In genomic region chr1:9760824-9761223, GRCh38 we compare ENCODE assay signal across 1 cellular context.
TF ChIP-seq lines count a peak whose summit lies in the region.

No MANE protein-coding gene starts in this region.

TF ChIP-seq in GM23338, 12 proteins besides CTCF, POLR2A, EP300 and RAD21:
- TF ChIP-seq, protein P1, sequence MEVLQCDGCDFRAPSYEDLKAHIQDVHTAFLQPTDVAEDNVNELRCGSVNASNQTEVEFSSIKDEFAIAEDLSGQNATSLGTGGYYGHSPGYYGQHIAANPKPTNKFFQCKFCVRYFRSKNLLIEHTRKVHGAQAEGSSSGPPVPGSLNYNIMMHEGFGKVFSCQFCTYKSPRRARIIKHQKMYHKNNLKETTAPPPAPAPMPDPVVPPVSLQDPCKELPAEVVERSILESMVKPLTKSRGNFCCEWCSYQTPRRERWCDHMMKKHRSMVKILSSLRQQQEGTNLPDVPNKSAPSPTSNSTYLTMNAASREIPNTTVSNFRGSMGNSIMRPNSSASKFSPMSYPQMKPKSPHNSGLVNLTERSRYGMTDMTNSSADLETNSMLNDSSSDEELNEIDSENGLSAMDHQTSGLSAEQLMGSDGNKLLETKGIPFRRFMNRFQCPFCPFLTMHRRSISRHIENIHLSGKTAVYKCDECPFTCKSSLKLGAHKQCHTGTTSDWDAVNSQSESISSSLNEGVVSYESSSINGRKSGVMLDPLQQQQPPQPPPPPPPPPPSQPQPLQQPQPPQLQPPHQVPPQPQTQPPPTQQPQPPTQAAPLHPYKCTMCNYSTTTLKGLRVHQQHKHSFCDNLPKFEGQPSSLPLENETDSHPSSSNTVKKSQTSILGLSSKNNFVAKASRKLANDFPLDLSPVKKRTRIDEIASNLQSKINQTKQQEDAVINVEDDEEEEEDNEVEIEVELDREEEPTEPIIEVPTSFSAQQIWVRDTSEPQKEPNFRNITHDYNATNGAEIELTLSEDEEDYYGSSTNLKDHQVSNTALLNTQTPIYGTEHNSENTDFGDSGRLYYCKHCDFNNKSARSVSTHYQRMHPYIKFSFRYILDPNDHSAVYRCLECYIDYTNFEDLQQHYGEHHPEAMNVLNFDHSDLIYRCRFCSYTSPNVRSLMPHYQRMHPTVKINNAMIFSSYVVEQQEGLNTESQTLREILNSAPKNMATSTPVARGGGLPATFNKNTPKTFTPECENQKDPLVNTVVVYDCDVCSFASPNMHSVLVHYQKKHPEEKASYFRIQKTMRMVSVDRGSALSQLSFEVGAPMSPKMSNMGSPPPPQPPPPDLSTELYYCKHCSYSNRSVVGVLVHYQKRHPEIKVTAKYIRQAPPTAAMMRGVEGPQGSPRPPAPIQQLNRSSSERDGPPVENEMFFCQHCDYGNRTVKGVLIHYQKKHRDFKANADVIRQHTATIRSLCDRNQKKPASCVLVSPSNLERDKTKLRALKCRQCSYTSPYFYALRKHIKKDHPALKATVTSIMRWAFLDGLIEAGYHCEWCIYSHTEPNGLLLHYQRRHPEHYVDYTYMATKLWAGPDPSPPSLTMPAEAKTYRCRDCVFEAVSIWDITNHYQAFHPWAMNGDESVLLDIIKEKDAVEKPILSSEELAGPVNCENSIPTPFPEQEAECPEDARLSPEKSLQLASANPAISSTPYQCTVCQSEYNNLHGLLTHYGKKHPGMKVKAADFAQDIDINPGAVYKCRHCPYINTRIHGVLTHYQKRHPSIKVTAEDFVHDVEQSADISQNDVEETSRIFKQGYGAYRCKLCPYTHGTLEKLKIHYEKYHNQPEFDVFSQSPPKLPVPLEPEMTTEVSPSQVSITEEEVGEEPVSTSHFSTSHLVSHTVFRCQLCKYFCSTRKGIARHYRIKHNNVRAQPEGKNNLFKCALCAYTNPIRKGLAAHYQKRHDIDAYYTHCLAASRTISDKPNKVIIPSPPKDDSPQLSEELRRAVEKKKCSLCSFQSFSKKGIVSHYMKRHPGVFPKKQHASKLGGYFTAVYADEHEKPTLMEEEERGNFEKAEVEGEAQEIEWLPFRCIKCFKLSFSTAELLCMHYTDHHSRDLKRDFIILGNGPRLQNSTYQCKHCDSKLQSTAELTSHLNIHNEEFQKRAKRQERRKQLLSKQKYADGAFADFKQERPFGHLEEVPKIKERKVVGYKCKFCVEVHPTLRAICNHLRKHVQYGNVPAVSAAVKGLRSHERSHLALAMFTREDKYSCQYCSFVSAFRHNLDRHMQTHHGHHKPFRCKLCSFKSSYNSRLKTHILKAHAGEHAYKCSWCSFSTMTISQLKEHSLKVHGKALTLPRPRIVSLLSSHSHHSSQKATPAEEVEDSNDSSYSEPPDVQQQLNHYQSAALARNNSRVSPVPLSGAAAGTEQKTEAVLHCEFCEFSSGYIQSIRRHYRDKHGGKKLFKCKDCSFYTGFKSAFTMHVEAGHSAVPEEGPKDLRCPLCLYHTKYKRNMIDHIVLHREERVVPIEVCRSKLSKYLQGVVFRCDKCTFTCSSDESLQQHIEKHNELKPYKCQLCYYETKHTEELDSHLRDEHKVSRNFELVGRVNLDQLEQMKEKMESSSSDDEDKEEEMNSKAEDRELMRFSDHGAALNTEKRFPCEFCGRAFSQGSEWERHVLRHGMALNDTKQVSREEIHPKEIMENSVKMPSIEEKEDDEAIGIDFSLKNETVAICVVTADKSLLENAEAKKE (CRISPR knock-in tag; IDR thresholded peaks at IDR 0.05), result peak; percentile 86
- TF ChIP-seq EZH2phosphoT487 (IDR thresholded peaks at IDR 0.05; ENCODE audit: unreplicated experiment), result no peak
